In the genomic region with DNA sequence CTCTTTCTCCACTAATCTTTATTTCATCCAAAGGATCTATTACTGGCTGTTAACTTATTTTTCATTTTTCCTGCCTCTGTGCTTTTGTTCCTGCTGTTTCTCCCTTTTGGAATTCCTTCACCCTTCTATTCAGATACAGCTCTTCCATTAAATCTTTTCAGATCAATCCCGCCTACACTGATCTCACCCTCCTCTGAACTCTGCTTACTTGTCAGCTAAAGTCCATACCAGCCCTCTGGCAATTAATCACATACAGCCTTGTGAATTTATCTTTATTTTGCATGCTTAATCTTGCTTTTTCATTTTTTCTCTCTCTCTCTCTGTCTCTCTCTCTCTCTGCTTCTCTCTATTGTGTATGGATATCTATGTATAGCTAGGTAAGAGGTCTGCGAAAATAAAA, we compare ENCODE assay signal across 19 cellular contexts.
"Had no signal": no experiment of that assay in that cellular context is flagged by ENCODE, and none has a peak within 500 bp of the region (broad histone marks: within the 10 kb centered on the region; RNA-seq: fewer than 3 reads in every experiment).

No MANE protein-coding gene starts in this region.

- H3K27ac ChIP-seq: colonic mucosa, foreskin keratinocyte, neutrophil, right atrium auricular region, testis, tibial nerve had no signal

- H3K36me3 Mint-ChIP-seq: stimulated activated memory B cell treated with anti-CD40 and anti-IgM and Interleukin-4, amounts not matched to agents 10 μg/mL and 1 μg/mL and 100 μg/mL, for 72 hours had no signal

- H3K27ac Mint-ChIP-seq: naive thymus-derived CD4-positive, alpha-beta T cell; stimulated activated memory B cell treated with anti-CD40 and anti-IgM and Interleukin-4, amounts not matched to agents 10 μg/mL and 1 μg/mL and 100 μg/mL, for 72 hours; stimulated activated naive CD8-positive, alpha-beta T cell treated with anti-CD3 and anti-CD28 coated beads, Interleukin-15, Interleukin-2, amounts not matched to agents 100 ng/mL and 50 ng/mL, for 24 hours had no signal

- H3K9me3 ChIP-seq: colonic mucosa, neutrophil, right atrium auricular region, testis, tibial nerve had no signal

- H3K9me3 Mint-ChIP-seq: naive thymus-derived CD4-positive, alpha-beta T cell; stimulated activated memory B cell treated with anti-CD40 and anti-IgM and Interleukin-4, amounts not matched to agents 10 μg/mL and 1 μg/mL and 100 μg/mL, for 72 hours; stimulated activated naive CD8-positive, alpha-beta T cell treated with anti-CD3 and anti-CD28 coated beads, Interleukin-15, Interleukin-2, amounts not matched to agents 100 ng/mL and 50 ng/mL, for 24 hours had no signal

- ATAC-seq: foreskin keratinocyte; left cardiac atrium; left ventricle myocardium superior; naive thymus-derived CD4-positive, alpha-beta T cell had no signal

- H3K4me3 ChIP-seq: colonic mucosa, right atrium auricular region, smooth muscle cell, testis, tibial nerve had no signal

- H3K27me3 Mint-ChIP-seq: stimulated activated memory B cell treated with anti-CD40 and anti-IgM and Interleukin-4, amounts not matched to agents 10 μg/mL and 1 μg/mL and 100 μg/mL, for 72 hours had no signal

- H3K36me3 ChIP-seq: colonic mucosa, neutrophil had no signal

- H3K27me3 ChIP-seq: colonic mucosa, neutrophil, right atrium auricular region, testis, tibial nerve had no signal

- DNase-seq: colonic mucosa; dermis blood vessel endothelial cell; erythroblast; foreskin keratinocyte; kidney; left cardiac atrium; left ventricle myocardium superior; mesendoderm; naive thymus-derived CD4-positive, alpha-beta T cell; posterior cingulate gyrus; stimulated activated CD4-positive, alpha-beta T cell treated with anti-CD3 and anti-CD28 coated beads, Interleukin-4, amount 100 ng/mL, for 1 hour; stimulated activated CD8-positive, alpha-beta memory T cell treated with anti-CD3 and anti-CD28 coated beads, Interleukin-4, amount 100 ng/mL, for 48 hours; testis had no signal

- H3K4me2 ChIP-seq: smooth muscle cell had no signal

- H3K4me1 ChIP-seq: colonic mucosa, foreskin keratinocyte, tibial nerve had no signal

- H3K4me3 Mint-ChIP-seq: naive thymus-derived CD4-positive, alpha-beta T cell; stimulated activated memory B cell treated with anti-CD40 and anti-IgM and Interleukin-4, amounts not matched to agents 10 μg/mL and 1 μg/mL and 100 μg/mL, for 72 hours; stimulated activated naive CD8-positive, alpha-beta T cell treated with anti-CD3 and anti-CD28 coated beads, Interleukin-15, Interleukin-2, amounts not matched to agents 100 ng/mL and 50 ng/mL, for 24 hours had no signal
